ENCODE assay signal across 1 cellular context in the genomic region with DNA sequence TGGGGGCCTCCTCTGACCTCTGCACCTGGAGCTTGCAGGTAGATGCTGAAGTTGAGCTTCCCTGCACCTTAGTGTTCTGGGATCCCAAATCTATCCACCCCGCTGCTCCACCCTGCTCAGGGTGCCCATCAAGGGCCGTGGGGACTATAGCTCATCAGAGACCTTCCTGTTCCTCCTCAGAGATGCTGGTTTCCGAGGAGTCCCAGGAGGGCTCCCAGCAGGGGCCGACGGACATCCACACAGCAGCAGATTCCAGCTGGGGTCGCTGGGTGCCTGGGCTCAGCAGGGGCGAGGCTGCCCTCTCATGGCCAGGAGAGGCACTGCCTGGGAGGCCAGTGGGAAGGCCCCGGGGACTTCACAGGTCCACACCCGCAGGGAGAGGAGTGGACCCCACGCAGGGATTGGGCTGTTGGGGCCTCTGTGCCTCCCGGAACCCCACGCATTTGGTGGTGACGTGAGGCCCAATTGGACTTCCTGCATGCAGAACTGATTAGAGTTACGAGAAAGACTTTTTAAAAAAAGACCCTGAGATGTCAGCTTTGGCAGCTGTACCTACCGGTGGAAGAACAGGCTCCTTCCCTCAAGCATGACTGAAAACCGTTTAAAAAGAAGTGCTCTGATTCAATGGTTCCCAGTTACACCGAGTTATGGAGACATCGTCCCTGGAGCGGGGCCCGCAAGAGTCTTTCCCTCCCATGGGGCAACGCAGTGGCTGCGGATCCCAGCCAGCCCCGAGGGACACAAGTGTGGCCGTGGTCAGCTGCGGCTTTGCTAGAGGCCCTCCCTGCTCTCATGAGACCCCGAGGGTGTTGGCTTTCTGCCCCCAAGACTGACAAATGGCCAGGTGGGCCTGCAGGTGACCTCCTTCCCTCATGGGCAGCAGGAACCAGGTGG.
TF ChIP-seq lines count a peak whose summit lies in the region.

No MANE protein-coding gene starts in this region.

TF ChIP-seq in K562, 482 proteins besides CTCF, POLR2A, EP300 and RAD21 (continued from another document and continues in another):
- TF ChIP-seq ZHX1 (conservative IDR thresholded peaks at IDR 0.05; ENCODE audit: low read length) = 0 out of 2 replicates have a peak, but pooled peaks have one; percentile 32
- peak; percentile 24; the same call in 1 of the 2 replicates for TF ChIP-seq TCF3 (CRISPR knock-in tag; IDR thresholded peaks at IDR 0.05)
- TF ChIP-seq ARID2 (IDR thresholded peaks at IDR 0.05) = peak; percentile 91
- TF ChIP-seq ZBTB7A (IDR thresholded peaks at IDR 0.05; ENCODE audit: borderline replicate concordance, control insufficient read depth, low read depth, low read length) = peak; percentile 71; the same call in 1 of the 2 replicates
- TF ChIP-seq, protein P1, sequence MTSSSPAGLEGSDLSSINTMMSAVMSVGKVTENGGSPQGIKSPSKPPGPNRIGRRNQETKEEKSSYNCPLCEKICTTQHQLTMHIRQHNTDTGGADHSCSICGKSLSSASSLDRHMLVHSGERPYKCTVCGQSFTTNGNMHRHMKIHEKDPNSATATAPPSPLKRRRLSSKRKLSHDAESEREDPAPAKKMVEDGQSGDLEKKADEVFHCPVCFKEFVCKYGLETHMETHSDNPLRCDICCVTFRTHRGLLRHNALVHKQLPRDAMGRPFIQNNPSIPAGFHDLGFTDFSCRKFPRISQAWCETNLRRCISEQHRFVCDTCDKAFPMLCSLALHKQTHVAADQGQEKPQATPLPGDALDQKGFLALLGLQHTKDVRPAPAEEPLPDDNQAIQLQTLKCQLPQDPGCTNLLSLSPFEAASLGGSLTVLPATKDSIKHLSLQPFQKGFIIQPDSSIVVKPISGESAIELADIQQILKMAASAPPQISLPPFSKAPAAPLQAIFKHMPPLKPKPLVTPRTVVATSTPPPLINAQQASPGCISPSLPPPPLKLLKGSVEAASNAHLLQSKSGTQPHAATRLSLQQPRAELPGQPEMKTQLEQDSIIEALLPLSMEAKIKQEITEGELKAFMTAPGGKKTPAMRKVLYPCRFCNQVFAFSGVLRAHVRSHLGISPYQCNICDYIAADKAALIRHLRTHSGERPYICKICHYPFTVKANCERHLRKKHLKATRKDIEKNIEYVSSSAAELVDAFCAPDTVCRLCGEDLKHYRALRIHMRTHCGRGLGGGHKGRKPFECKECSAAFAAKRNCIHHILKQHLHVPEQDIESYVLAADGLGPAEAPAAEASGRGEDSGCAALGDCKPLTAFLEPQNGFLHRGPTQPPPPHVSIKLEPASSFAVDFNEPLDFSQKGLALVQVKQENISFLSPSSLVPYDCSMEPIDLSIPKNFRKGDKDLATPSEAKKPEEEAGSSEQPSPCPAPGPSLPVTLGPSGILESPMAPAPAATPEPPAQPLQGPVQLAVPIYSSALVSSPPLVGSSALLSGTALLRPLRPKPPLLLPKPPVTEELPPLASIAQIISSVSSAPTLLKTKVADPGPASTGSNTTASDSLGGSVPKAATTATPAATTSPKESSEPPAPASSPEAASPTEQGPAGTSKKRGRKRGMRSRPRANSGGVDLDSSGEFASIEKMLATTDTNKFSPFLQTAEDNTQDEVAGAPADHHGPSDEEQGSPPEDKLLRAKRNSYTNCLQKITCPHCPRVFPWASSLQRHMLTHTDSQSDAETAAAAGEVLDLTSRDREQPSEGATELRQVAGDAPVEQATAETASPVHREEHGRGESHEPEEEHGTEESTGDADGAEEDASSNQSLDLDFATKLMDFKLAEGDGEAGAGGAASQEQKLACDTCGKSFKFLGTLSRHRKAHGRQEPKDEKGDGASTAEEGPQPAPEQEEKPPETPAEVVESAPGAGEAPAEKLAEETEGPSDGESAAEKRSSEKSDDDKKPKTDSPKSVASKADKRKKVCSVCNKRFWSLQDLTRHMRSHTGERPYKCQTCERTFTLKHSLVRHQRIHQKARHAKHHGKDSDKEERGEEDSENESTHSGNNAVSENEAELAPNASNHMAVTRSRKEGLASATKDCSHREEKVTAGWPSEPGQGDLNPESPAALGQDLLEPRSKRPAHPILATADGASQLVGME (CRISPR knock-in tag; IDR thresholded peaks at IDR 0.05) = 0 out of 2 replicates have a peak, but pooled peaks have one; percentile 27
- TF ChIP-seq, protein P2, sequence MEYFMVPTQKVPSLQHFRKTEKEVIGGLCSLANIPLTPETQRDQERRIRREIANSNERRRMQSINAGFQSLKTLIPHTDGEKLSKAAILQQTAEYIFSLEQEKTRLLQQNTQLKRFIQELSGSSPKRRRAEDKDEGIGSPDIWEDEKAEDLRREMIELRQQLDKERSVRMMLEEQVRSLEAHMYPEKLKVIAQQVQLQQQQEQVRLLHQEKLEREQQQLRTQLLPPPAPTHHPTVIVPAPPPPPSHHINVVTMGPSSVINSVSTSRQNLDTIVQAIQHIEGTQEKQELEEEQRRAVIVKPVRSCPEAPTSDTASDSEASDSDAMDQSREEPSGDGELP (CRISPR knock-in tag; IDR thresholded peaks at IDR 0.05; ENCODE audit: borderline replicate concordance) = peak; percentile 94
- no peak for TF ChIP-seq POLR3A (IDR thresholded peaks at IDR 0.05; ENCODE audit: borderline replicate concordance, extremely low read depth, insufficient read depth, insufficient read length)
- TF ChIP-seq SREBF2 (CRISPR knock-in tag; IDR thresholded peaks at IDR 0.05) = no peak
- TF ChIP-seq RCOR1 (IDR thresholded peaks at IDR 0.05; ENCODE audit: borderline replicate concordance in 1 of 2, low read depth in 2 of 2, low read length in 2 of 2) = 0 out of 4 replicates have a peak, but pooled peaks of 1 of the 2 experiments have one; percentile 53
- TF ChIP-seq CREM (IDR thresholded peaks at IDR 0.05; ENCODE audit: low read depth) = peak; percentile 52; the same call in 1 of the 2 replicates
- peak; percentile 28 for TF ChIP-seq TBP (optimal IDR thresholded peaks at IDR 0.05; ENCODE audit: low read depth, low read length)
- TF ChIP-seq NR1H2 (CRISPR knock-in tag; IDR thresholded peaks at IDR 0.05) = 0 out of 2 replicates have a peak, but pooled peaks have one; percentile 51
- TF ChIP-seq DEAF1 (CRISPR knock-in tag; IDR thresholded peaks at IDR 0.05) = peak; percentile 93
- TF ChIP-seq FOXA3 (CRISPR knock-in tag; conservative IDR thresholded peaks at IDR 0.05 in 1 of 2, IDR thresholded peaks at IDR 0.05 in 1 of 2) = 0 out of 4 replicates have a peak, but pooled peaks of 1 of the 2 experiments have one; percentile 31
- TF ChIP-seq SMC3 (conservative IDR thresholded peaks at IDR 0.05; ENCODE audit: insufficient read depth, low read depth, low read length) = peak; percentile 96
- no peak for TF ChIP-seq ZNF57 (CRISPR knock-in tag; IDR thresholded peaks at IDR 0.05)
- no peak for TF ChIP-seq NELFE (IDR thresholded peaks at IDR 0.05; ENCODE audit: insufficient read depth, insufficient read length)
- no peak for TF ChIP-seq NKRF (IDR thresholded peaks at IDR 0.05; ENCODE audit: borderline replicate concordance)
- peak; percentile 41; the same call in 1 of the 2 replicates for TF ChIP-seq SP1 (CRISPR knock-in tag; IDR thresholded peaks at IDR 0.05)
- TF ChIP-seq, protein P3, sequence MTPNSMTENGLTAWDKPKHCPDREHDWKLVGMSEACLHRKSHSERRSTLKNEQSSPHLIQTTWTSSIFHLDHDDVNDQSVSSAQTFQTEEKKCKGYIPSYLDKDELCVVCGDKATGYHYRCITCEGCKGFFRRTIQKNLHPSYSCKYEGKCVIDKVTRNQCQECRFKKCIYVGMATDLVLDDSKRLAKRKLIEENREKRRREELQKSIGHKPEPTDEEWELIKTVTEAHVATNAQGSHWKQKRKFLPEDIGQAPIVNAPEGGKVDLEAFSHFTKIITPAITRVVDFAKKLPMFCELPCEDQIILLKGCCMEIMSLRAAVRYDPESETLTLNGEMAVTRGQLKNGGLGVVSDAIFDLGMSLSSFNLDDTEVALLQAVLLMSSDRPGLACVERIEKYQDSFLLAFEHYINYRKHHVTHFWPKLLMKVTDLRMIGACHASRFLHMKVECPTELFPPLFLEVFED (CRISPR knock-in tag; conservative IDR thresholded peaks at IDR 0.05) = 0 out of 2 replicates have a peak, but pooled peaks have one; percentile 42
- no peak for TF ChIP-seq ARID3B (CRISPR knock-in tag; IDR thresholded peaks at IDR 0.05; ENCODE audit: borderline replicate concordance)
- no peak for TF ChIP-seq SP2 (IDR thresholded peaks at IDR 0.05; ENCODE audit: extremely low read depth, low read depth, low read length, poor library complexity, severe bottlenecking)
- TF ChIP-seq TCF7 (IDR thresholded peaks at IDR 0.05; ENCODE audit: borderline replicate concordance) = no peak
- TF ChIP-seq NEUROD1 (IDR thresholded peaks at IDR 0.05; ENCODE audit: borderline replicate concordance, low read depth, low read length, partially characterized antibody) = peak; percentile 20
- TF ChIP-seq, protein P4, sequence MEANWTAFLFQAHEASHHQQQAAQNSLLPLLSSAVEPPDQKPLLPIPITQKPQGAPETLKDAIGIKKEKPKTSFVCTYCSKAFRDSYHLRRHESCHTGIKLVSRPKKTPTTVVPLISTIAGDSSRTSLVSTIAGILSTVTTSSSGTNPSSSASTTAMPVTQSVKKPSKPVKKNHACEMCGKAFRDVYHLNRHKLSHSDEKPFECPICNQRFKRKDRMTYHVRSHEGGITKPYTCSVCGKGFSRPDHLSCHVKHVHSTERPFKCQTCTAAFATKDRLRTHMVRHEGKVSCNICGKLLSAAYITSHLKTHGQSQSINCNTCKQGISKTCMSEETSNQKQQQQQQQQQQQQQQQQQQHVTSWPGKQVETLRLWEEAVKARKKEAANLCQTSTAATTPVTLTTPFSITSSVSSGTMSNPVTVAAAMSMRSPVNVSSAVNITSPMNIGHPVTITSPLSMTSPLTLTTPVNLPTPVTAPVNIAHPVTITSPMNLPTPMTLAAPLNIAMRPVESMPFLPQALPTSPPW (CRISPR knock-in tag; IDR thresholded peaks at IDR 0.05) = peak; percentile 27; the same call in 1 of the 2 replicates
- 0 out of 2 replicates have a peak, but pooled peaks have one; percentile 7 for TF ChIP-seq JUND (IDR thresholded peaks at IDR 0.05; ENCODE audit: borderline replicate concordance, low read depth, low read length)
- no peak; the same call in 2 of the 3 replicates for TF ChIP-seq JUND (tag; IDR thresholded peaks at IDR 0.05; ENCODE audit: borderline replicate concordance, low read depth, low read length)
